1 cellular context compared by ENCODE assay signal in the genomic region with DNA sequence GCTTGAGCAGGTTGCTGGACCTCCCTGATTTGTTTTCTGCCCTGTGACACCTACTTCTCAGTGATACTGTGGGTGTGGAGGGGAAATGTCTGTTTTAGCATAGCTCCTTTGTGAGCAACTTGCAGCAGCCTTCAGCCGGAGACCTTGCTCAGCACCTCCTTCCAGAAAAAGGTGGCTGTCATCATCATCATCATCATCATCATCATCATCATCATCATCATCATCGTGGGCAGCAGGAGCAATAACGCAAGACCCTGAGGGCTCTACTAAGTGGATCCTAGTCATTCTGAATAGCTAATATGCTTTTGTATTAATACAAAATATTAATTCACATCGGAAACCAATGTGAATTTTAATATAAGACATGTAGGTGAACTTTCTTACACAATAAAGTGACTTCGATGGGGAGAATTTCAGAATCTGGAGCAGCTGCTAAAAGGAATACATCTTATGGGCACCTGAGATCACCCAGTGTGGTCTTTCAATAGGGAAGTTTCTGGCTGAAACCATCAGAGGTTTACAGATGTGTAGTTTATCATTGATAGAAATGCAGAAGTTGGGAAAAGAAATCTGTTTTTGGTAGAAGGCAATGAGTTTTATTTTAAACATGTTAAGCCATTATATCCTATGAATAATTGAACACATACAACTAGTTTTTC.
TF ChIP-seq lines count a peak whose summit lies in the region.

No MANE protein-coding gene starts in this region.

TF ChIP-seq in H1, 55 proteins besides CTCF, POLR2A, EP300 and RAD21:
- no peak for TF ChIP-seq YY1 (IDR thresholded peaks at IDR 0.05; ENCODE audit: low read depth, low read length)
- no peak for TF ChIP-seq SP4 (IDR thresholded peaks at IDR 0.05; ENCODE audit: low read length)
- no peak for TF ChIP-seq SIN3A (conservative IDR thresholded peaks at IDR 0.05 in 1 of 2, IDR thresholded peaks at IDR 0.05 in 1 of 2; ENCODE audit: low read depth in 1 of 2, low read length in 2 of 2)
- TF ChIP-seq HDAC6 (IDR thresholded peaks at IDR 0.05; ENCODE audit: low read depth, low read length) = no peak
- TF ChIP-seq ASH2L (IDR thresholded peaks at IDR 0.05; ENCODE audit: low read length) = no peak
- no peak for TF ChIP-seq TAF1 (IDR thresholded peaks at IDR 0.05; ENCODE audit: low read depth, low read length)
- no peak for TF ChIP-seq EGR1 (IDR thresholded peaks at IDR 0.05; ENCODE audit: borderline replicate concordance, low read depth, low read length)
- no peak for TF ChIP-seq TCF12 (IDR thresholded peaks at IDR 0.05; ENCODE audit: low read depth, low read length)
- TF ChIP-seq BCL11A (IDR thresholded peaks at IDR 0.05; ENCODE audit: low read depth in 2 of 2, low read length in 2 of 2) = no peak
- TF ChIP-seq RXRA (IDR thresholded peaks at IDR 0.05; ENCODE audit: insufficient read depth, low read depth, low read length) = no peak
- TF ChIP-seq, protein P1, sequence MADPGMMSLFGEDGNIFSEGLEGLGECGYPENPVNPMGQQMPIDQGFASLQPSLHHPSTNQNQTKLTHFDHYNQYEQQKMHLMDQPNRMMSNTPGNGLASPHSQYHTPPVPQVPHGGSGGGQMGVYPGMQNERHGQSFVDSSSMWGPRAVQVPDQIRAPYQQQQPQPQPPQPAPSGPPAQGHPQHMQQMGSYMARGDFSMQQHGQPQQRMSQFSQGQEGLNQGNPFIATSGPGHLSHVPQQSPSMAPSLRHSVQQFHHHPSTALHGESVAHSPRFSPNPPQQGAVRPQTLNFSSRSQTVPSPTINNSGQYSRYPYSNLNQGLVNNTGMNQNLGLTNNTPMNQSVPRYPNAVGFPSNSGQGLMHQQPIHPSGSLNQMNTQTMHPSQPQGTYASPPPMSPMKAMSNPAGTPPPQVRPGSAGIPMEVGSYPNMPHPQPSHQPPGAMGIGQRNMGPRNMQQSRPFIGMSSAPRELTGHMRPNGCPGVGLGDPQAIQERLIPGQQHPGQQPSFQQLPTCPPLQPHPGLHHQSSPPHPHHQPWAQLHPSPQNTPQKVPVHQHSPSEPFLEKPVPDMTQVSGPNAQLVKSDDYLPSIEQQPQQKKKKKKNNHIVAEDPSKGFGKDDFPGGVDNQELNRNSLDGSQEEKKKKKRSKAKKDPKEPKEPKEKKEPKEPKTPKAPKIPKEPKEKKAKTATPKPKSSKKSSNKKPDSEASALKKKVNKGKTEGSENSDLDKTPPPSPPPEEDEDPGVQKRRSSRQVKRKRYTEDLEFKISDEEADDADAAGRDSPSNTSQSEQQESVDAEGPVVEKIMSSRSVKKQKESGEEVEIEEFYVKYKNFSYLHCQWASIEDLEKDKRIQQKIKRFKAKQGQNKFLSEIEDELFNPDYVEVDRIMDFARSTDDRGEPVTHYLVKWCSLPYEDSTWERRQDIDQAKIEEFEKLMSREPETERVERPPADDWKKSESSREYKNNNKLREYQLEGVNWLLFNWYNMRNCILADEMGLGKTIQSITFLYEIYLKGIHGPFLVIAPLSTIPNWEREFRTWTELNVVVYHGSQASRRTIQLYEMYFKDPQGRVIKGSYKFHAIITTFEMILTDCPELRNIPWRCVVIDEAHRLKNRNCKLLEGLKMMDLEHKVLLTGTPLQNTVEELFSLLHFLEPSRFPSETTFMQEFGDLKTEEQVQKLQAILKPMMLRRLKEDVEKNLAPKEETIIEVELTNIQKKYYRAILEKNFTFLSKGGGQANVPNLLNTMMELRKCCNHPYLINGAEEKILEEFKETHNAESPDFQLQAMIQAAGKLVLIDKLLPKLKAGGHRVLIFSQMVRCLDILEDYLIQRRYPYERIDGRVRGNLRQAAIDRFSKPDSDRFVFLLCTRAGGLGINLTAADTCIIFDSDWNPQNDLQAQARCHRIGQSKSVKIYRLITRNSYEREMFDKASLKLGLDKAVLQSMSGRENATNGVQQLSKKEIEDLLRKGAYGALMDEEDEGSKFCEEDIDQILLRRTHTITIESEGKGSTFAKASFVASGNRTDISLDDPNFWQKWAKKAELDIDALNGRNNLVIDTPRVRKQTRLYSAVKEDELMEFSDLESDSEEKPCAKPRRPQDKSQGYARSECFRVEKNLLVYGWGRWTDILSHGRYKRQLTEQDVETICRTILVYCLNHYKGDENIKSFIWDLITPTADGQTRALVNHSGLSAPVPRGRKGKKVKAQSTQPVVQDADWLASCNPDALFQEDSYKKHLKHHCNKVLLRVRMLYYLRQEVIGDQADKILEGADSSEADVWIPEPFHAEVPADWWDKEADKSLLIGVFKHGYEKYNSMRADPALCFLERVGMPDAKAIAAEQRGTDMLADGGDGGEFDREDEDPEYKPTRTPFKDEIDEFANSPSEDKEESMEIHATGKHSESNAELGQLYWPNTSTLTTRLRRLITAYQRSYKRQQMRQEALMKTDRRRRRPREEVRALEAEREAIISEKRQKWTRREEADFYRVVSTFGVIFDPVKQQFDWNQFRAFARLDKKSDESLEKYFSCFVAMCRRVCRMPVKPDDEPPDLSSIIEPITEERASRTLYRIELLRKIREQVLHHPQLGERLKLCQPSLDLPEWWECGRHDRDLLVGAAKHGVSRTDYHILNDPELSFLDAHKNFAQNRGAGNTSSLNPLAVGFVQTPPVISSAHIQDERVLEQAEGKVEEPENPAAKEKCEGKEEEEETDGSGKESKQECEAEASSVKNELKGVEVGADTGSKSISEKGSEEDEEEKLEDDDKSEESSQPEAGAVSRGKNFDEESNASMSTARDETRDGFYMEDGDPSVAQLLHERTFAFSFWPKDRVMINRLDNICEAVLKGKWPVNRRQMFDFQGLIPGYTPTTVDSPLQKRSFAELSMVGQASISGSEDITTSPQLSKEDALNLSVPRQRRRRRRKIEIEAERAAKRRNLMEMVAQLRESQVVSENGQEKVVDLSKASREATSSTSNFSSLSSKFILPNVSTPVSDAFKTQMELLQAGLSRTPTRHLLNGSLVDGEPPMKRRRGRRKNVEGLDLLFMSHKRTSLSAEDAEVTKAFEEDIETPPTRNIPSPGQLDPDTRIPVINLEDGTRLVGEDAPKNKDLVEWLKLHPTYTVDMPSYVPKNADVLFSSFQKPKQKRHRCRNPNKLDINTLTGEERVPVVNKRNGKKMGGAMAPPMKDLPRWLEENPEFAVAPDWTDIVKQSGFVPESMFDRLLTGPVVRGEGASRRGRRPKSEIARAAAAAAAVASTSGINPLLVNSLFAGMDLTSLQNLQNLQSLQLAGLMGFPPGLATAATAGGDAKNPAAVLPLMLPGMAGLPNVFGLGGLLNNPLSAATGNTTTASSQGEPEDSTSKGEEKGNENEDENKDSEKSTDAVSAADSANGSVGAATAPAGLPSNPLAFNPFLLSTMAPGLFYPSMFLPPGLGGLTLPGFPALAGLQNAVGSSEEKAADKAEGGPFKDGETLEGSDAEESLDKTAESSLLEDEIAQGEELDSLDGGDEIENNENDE (IDR thresholded peaks at IDR 0.05; ENCODE audit: insufficient replicate concordance, low read length) = no peak
- TF ChIP-seq POLR2AphosphoS5 (IDR thresholded peaks at IDR 0.05; ENCODE audit: low read depth, low read length) = no peak
- no peak for TF ChIP-seq SAP30 (IDR thresholded peaks at IDR 0.05; ENCODE audit: insufficient read depth, insufficient replicate concordance, low read length)
- TF ChIP-seq CTBP2 (IDR thresholded peaks at IDR 0.05; ENCODE audit: borderline replicate concordance, insufficient read depth, insufficient read length, low read length) = no peak
- TF ChIP-seq PHF8 (conservative IDR thresholded peaks at IDR 0.05; ENCODE audit: low read depth, low read length) = no peak
- no peak for TF ChIP-seq CEBPB (IDR thresholded peaks at IDR 0.05; ENCODE audit: low read depth, low read length)
- TF ChIP-seq MAFK (IDR thresholded peaks at IDR 0.05; ENCODE audit: low read depth, low read length) = no peak
- TF ChIP-seq, protein P2, sequence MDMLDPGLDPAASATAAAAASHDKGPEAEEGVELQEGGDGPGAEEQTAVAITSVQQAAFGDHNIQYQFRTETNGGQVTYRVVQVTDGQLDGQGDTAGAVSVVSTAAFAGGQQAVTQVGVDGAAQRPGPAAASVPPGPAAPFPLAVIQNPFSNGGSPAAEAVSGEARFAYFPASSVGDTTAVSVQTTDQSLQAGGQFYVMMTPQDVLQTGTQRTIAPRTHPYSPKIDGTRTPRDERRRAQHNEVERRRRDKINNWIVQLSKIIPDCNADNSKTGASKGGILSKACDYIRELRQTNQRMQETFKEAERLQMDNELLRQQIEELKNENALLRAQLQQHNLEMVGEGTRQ (IDR thresholded peaks at IDR 0.05; ENCODE audit: low read length) = no peak
- TF ChIP-seq GABPA (IDR thresholded peaks at IDR 0.05; ENCODE audit: borderline replicate concordance, insufficient read depth, low read length) = no peak
- no peak for TF ChIP-seq NRF1 (IDR thresholded peaks at IDR 0.05; ENCODE audit: low read depth, low read length)
